ENCODE assay signal across 18 cellular contexts in genomic region chr21:27693376-27693775, GRCh38.
DNase-seq lines count a peak whose midpoint lies in the region; ATAC-seq and TF ChIP-seq lines count a peak whose summit lies in the region.
"Had no signal": no experiment of that assay in that cellular context is flagged by ENCODE, and none has a peak within 500 bp of the region (broad histone marks: within the 10 kb centered on the region; RNA-seq: fewer than 3 reads in every experiment).

No MANE protein-coding gene starts in this region.

- no peak for ATAC-seq in GM18511 (IDR thresholded peaks at IDR 0.05; ENCODE audit: unreplicated experiment)
- ATAC-seq: HepG2, Right ventricle myocardium inferior had no signal

- POLR2A ChIA-PET in RWPE1 (lab: Yijun Ruan, JAX; ENCODE audit: low non-redundant PET), result no interaction called here

- in situ Hi-C loops in GM13977 (cut with MboI; ENCODE audit: low pct_unique_long_range_greater_than_20kb, low sequenced_read_pairs, unreplicated experiment), result no loop called here

- CTCF ChIA-PET in RWPE1 (lab: Yijun Ruan, JAX), result no interaction called here

- DNase-seq in GM04504 (ENCODE audit: low read depth), result peak; percentile 84
- peak; percentile 74 for DNase-seq in RWPE1 (ENCODE audit: low spot score)
- peak; percentile 69 for DNase-seq in fibroblast of gingiva (ENCODE audit: low read depth)
- DNase-seq in skeletal muscle cell (ENCODE audit: low read depth), result peak; percentile 74
- no peak for DNase-seq in GM13977 (ENCODE audit: low spot score)
- DNase-seq in activated CD4-positive, alpha-beta T cell treated with anti-CD3 and anti-CD28 coated beads, Interleukin-2, amount 50 U/mL, for 4 hours, result no peak
- no peak for DNase-seq in activated T-cell treated with anti-CD3 and anti-CD28 coated beads for 4 hours
- DNase-seq: activated CD4-positive, alpha-beta T cell treated with anti-CD3 and anti-CD28 coated beads, Interleukin-2, amount 50 U/mL, for 48 hours; Caco-2; NCI-H146; NCI-H748 treated with DMSO at 0.1 percent for 48 hours; substantia nigra; T1000 had no signal

- no peak overlapping the region for H3K4me3 ChIP-seq in skeletal muscle cell (ENCODE audit: low read depth, low read length)
- H3K4me3 ChIP-seq: skin epidermis had no signal

- H3K27ac ChIP-seq in RWPE1, result no peak overlapping the region
- H3K27ac ChIP-seq: neutrophil had no signal

- TF ChIP-seq CTCF in RWPE1 (conservative IDR thresholded peaks at IDR 0.05; ENCODE audit: low read depth) (no peak), GM13977 (IDR thresholded peaks at IDR 0.05; ENCODE audit: extremely low read depth, insufficient read depth, missing control alignments) (no peak)

Comparison
In these comparisons a context has a peak if more than half of its experiments do, and no peak if none do; other contexts are left out.
1. DNase-seq: peak in GM04504 (single experiment), RWPE1 (single experiment), fibroblast of gingiva (single experiment) and skeletal muscle cell (single experiment); none in GM13977 (single experiment), activated CD4-positive, alpha-beta T cell treated with anti-CD3 and anti-CD28 coated beads, Interleukin-2, amount 50 U/mL, for 4 hours (0 of 2) and activated T-cell treated with anti-CD3 and anti-CD28 coated beads for 4 hours (single experiment).